ENCODE assay signal across 22 cellular contexts in the genomic region with DNA sequence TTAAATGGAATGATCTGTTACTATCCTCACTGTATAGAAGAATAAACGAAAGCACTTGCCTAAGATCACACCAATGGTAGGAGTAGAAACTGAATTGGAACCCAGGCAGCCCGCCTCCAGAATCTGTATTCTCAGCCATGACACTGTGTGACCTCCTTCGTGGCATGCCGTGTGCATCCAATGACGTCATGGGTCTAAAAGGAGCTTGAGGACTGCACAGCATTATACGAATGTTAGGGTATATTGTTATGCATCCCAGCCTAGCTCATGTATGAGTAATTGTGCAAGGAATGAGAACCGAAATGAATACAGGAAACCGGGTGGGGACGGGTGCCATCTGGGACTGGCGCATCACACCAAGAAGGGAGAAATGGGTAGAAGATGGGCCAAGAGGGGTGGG. TPM values are rescaled to one million over a fixed set of nuclear protein-coding genes. Genes with fewer than 3 reads are reported as not detected.
"Had no signal": no experiment of that assay in that cellular context is flagged by ENCODE, and none has a peak within 500 bp of the region (broad histone marks: within the 10 kb centered on the region; RNA-seq: fewer than 3 reads in every experiment).

No MANE protein-coding gene starts in this region.

- FAIRE-seq: HTR-8/SVneo, RCC 7860 had no signal

- H3K9me3 ChIP-seq: SJCRH30 had no signal

- DNase-seq: Kasumi-1, KG1, MV-4-11, NCI-H1048, NCI-H1105, NCI-H1417 treated with DMSO at 0.1 percent for 48 hours, NCI-H146, NCI-H1694 treated with DMSO at 0.1 percent for 48 hours, NCI-H1930, NCI-H2081, NCI-H2171, NCI-H226, NCI-H446, NCI-H510A, NCI-H524 treated with DMSO at 0.1 percent for 48 hours, NCI-H69, NCI-H774, RPMI8226, SHP77 had no signal

- H3K4me1 ChIP-seq: SJCRH30 had no signal

- H3K4me3 ChIP-seq: SJCRH30 had no signal

- H3K36me3 ChIP-seq: SJCRH30 had no signal

- H3K27ac ChIP-seq: SJCRH30 had no signal

RNA-seq across cellular contexts. Expression of gene IGSF9B, which starts 12.3 kb away (rescaled TPM):
- total RNA-seq: SJCRH30 had no signal
